ENCODE assay signal across 25 cellular contexts in genomic region chr9:89946741-89947140, GRCh38.
"Had no signal": no experiment of that assay in that cellular context is flagged by ENCODE, and none has a peak within 500 bp of the region (broad histone marks: within the 10 kb centered on the region; RNA-seq: fewer than 3 reads in every experiment).

No MANE protein-coding gene starts in this region.

- H3K4me3 ChIP-seq: pancreas, psoas muscle, right lobe of liver, sigmoid colon, stomach, thoracic aorta, thyroid gland, tibial nerve, upper lobe of left lung, vagina had no signal

- H3K9me3 ChIP-seq: neutrophil, pancreas, psoas muscle, right lobe of liver, sigmoid colon, stomach, thoracic aorta, thyroid gland, tibial nerve, upper lobe of left lung, vagina had no signal

- H3K4me1 ChIP-seq: pancreas, right lobe of liver, thyroid gland, tibial nerve had no signal

- H3K27me3 ChIP-seq: neutrophil, pancreas, right lobe of liver, sigmoid colon, stomach, thyroid gland, tibial nerve, upper lobe of left lung, vagina had no signal

- DNase-seq: naive thymus-derived CD8-positive, alpha-beta T cell; nephron progenitor cell; nucleus accumbens; pancreas; posterior cingulate gyrus; psoas muscle; retina; right cardiac atrium; right lobe of liver; sigmoid colon; small intestine; stimulated activated CD4-positive, alpha-beta T cell treated with anti-CD3 and anti-CD28 coated beads, Interleukin-15, amount 100 ng/mL, for 24 hours; stimulated activated CD4-positive, alpha-beta T cell treated with anti-CD3 and anti-CD28 coated beads, Interleukin-2, amount 100 ng/mL, for 24 hours; stimulated activated CD4-positive, alpha-beta T cell treated with anti-CD3 and anti-CD28 coated beads, Interleukin-2, amount 100 ng/mL, for 48 hours; stimulated activated CD4-positive, alpha-beta T cell treated with anti-CD3 and anti-CD28 coated beads, Interleukin-4, amount 100 ng/mL, for 24 hours; stimulated activated naive B cell treated with anti-CD40 and anti-IgM and Interleukin-4, amounts not matched to agents 10 μg/mL and 1 μg/mL and 100 μg/mL, for 72 hours; stimulated activated naive CD4-positive, alpha-beta T cell treated with Interleukin-2 at 50 U/mL for 16 hours; stomach; thyroid gland; trophoblast cell; upper lobe of left lung had no signal

- H3K36me3 ChIP-seq: neutrophil, pancreas, right lobe of liver, sigmoid colon, stomach, thoracic aorta, thyroid gland, tibial nerve, upper lobe of left lung, vagina had no signal

- H3K27ac ChIP-seq: neutrophil, pancreas, psoas muscle, right lobe of liver, stomach, thoracic aorta, thyroid gland, tibial nerve, upper lobe of left lung, vagina had no signal
